9 cellular contexts compared by ENCODE assay signal in genomic region chr16:1871974-1872635, GRCh38. TPM values are rescaled to one million over a fixed set of nuclear protein-coding genes. Genes with fewer than 3 reads are reported as not detected.
DNase-seq lines count a peak whose midpoint lies in the region; ATAC-seq and TF ChIP-seq lines count a peak whose summit lies in the region.
"Had no signal": no experiment of that assay in that cellular context is flagged by ENCODE, and none has a peak within 500 bp of the region (broad histone marks: within the 10 kb centered on the region; RNA-seq: fewer than 3 reads in every experiment).

A gene with protein sequence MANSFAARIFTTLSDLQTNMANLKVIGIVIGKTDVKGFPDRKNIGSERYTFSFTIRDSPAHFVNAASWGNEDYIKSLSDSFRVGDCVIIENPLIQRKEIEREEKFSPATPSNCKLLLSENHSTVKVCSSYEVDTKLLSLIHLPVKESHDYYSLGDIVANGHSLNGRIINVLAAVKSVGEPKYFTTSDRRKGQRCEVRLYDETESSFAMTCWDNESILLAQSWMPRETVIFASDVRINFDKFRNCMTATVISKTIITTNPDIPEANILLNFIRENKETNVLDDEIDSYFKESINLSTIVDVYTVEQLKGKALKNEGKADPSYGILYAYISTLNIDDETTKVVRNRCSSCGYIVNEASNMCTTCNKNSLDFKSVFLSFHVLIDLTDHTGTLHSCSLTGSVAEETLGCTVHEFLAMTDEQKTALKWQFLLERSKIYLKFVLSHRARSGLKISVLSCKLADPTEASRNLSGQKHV (minus strand): TSS chr16:1872164. CDS start chr16:1868175, 3,989 bp downstream.

- H3K4me1 ChIP-seq in Karpas-422 (ENCODE audit: low read length), result no peaks in the 10 kb centered on the region

- peaks cover 35% of the 10 kb centered on the region for H3K27me3 Mint-ChIP-seq in WTC11 (ENCODE audit: low read depth)
- H3K27me3 Mint-ChIP-seq in dendritic cell treated with granulocyte-macrophage colony-stimulating factor and Interleukin-4, amounts not matched to agents 40 ng/mL and 50 ng/mL, for 4 days, result peaks cover 43% of the 10 kb centered on the region
- peaks cover 87% of the 10 kb centered on the region for H3K27me3 Mint-ChIP-seq in nephron progenitor cell (ENCODE audit: low read depth, poor library complexity)

- H3K9me3 ChIP-seq in Karpas-422 (ENCODE audit: low read length), result no peaks in the 10 kb centered on the region

- H3K36me3 Mint-ChIP-seq in WTC11 (no peaks in the 10 kb centered on the region), nephron progenitor cell (ENCODE audit: low read depth) (peaks cover 5% of the 10 kb centered on the region)
- H3K36me3 Mint-ChIP-seq in dendritic cell treated with granulocyte-macrophage colony-stimulating factor and Interleukin-4, amounts not matched to agents 40 ng/mL and 50 ng/mL, for 4 days (ENCODE audit: low read depth), result peaks cover 6% of the 10 kb centered on the region

- TF ChIP-seq CTCF in GM12875 (IDR thresholded peaks at IDR 0.05; ENCODE audit: borderline replicate concordance, insufficient read depth, low read depth, low read length) (no peak), WTC11 (IDR thresholded peaks at IDR 0.05) (no peak), nephron progenitor cell (IDR thresholded peaks at IDR 0.05) (no peak)

- CTCF ChIA-PET in WTC11 (lab: Charles Lee), result interaction anchor here (1.0 to 3.2 kb wide), 3 partner anchors 52 to 70 kb away, joined by 4 to 10 read pairs (median 5); no protein-coding TSS in a partner anchor

- H3K9me2 ChIP-seq in Karpas-422 (replicated peaks; ENCODE audit: insufficient read depth, low read length), result no peaks in the 10 kb centered on the region

- H3K9me3 Mint-ChIP-seq in WTC11, result no peaks in the 10 kb centered on the region
- H3K9me3 Mint-ChIP-seq in dendritic cell treated with granulocyte-macrophage colony-stimulating factor and Interleukin-4, amounts not matched to agents 40 ng/mL and 50 ng/mL, for 4 days, result no peaks in the 10 kb centered on the region
- peaks cover 7% of the 10 kb centered on the region for H3K9me3 Mint-ChIP-seq in nephron progenitor cell

- no peak within 1 kb of the TSS for H3K9ac ChIP-seq in Karpas-422 (ENCODE audit: low read length)

- H3K79me2 ChIP-seq in Karpas-422 (ENCODE audit: low read length), result no peaks in the 10 kb centered on the region

- no peak within 1 kb of the TSS for H3K4me2 ChIP-seq in Karpas-422 (ENCODE audit: low read depth, low read length, poor library complexity, severe bottlenecking)

- H3K27ac Mint-ChIP-seq in WTC11 (no peak within 1 kb of the TSS), nephron progenitor cell (no peak within 1 kb of the TSS)
- no peak within 1 kb of the TSS for H3K27ac Mint-ChIP-seq in dendritic cell treated with granulocyte-macrophage colony-stimulating factor and Interleukin-4, amounts not matched to agents 40 ng/mL and 50 ng/mL, for 4 days

- peak; percentile 99 for ATAC-seq in WTC11
- ATAC-seq in HG03095 (IDR thresholded peaks at IDR 0.05; ENCODE audit: unreplicated experiment), result no peak

- H3K4me3 Mint-ChIP-seq in WTC11 (peak within 1 kb of the TSS; percentile 85), nephron progenitor cell (peak within 1 kb of the TSS; percentile 73)
- H3K4me3 Mint-ChIP-seq in dendritic cell treated with granulocyte-macrophage colony-stimulating factor and Interleukin-4, amounts not matched to agents 40 ng/mL and 50 ng/mL, for 4 days, result peak within 1 kb of the TSS; percentile 72

- H3K4me3 ChIP-seq in GM12875 (ENCODE audit: low read depth, low read length) (peak within 1 kb of the TSS; percentile 44), Karpas-422 (ENCODE audit: low read length) (no peak within 1 kb of the TSS)

- no peaks in the 10 kb centered on the region for H3K27me3 ChIP-seq in Karpas-422 (ENCODE audit: low read length)

- peak; percentile 88 for DNase-seq in WTC11 (ENCODE audit: low spot score)
- DNase-seq in nephron progenitor cell, result peak; percentile 70
- no peak for DNase-seq in Karpas-422
- DNase-seq in GF-D8 (lab: John Stamatoyannopoulos, UW), result no peak
- DNase-seq in HuH-7 (ENCODE audit: low spot score), result no peak

- no peaks in the 10 kb centered on the region for H4K20me1 ChIP-seq in Karpas-422 (ENCODE audit: insufficient read depth, low read depth, low read length)

- H2AFZ ChIP-seq in Karpas-422 (ENCODE audit: low read length), result no peak within 1 kb of the TSS

- H3K27ac ChIP-seq in Karpas-422 (ENCODE audit: low read length), result no peak within 1 kb of the TSS

- intact Hi-C loops in dendritic cell treated with granulocyte-macrophage colony-stimulating factor and Interleukin-4, amounts not matched to agents 40 ng/mL and 50 ng/mL, for 4 days (cut with micrococcal nuclease), result no loop called here

- H3K36me3 ChIP-seq in Karpas-422 (ENCODE audit: insufficient read depth, low read length), result no peaks in the 10 kb centered on the region

- no peaks in the 10 kb centered on the region; the same call in 1 of the 2 replicates for H3K4me1 Mint-ChIP-seq in WTC11
- peaks cover 7% of the 10 kb centered on the region for H3K4me1 Mint-ChIP-seq in dendritic cell treated with granulocyte-macrophage colony-stimulating factor and Interleukin-4, amounts not matched to agents 40 ng/mL and 50 ng/mL, for 4 days (ENCODE audit: low read depth)
- peaks cover 18% of the 10 kb centered on the region for H3K4me1 Mint-ChIP-seq in nephron progenitor cell

- POLR2A ChIA-PET in WTC11 (lab: Charles Lee), result interaction anchor here (1.2 kb wide), 1 partner anchor 12 kb away, joined by 3 read pairs; no protein-coding TSS in a partner anchor

TF ChIP-seq in WTC11, 78 proteins besides CTCF, POLR2A, EP300 and RAD21 (continues in another document):
- TF ChIP-seq, protein P1, sequence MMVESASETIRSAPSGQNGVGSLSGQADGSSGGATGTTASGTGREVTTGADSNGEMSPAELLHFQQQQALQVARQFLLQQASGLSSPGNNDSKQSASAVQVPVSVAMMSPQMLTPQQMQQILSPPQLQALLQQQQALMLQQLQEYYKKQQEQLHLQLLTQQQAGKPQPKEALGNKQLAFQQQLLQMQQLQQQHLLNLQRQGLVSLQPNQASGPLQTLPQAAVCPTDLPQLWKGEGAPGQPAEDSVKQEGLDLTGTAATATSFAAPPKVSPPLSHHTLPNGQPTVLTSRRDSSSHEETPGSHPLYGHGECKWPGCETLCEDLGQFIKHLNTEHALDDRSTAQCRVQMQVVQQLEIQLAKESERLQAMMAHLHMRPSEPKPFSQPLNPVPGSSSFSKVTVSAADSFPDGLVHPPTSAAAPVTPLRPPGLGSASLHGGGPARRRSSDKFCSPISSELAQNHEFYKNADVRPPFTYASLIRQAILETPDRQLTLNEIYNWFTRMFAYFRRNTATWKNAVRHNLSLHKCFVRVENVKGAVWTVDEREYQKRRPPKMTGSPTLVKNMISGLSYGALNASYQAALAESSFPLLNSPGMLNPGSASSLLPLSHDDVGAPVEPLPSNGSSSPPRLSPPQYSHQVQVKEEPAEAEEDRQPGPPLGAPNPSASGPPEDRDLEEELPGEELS (CRISPR knock-in tag; IDR thresholded peaks at IDR 0.05), result peak; percentile 80
- 0 out of 2 replicates have a peak, but pooled peaks have one; percentile 58 for TF ChIP-seq NR3C1 (CRISPR knock-in tag; conservative IDR thresholded peaks at IDR 0.05; ENCODE audit: low read depth)
- TF ChIP-seq, protein P2, sequence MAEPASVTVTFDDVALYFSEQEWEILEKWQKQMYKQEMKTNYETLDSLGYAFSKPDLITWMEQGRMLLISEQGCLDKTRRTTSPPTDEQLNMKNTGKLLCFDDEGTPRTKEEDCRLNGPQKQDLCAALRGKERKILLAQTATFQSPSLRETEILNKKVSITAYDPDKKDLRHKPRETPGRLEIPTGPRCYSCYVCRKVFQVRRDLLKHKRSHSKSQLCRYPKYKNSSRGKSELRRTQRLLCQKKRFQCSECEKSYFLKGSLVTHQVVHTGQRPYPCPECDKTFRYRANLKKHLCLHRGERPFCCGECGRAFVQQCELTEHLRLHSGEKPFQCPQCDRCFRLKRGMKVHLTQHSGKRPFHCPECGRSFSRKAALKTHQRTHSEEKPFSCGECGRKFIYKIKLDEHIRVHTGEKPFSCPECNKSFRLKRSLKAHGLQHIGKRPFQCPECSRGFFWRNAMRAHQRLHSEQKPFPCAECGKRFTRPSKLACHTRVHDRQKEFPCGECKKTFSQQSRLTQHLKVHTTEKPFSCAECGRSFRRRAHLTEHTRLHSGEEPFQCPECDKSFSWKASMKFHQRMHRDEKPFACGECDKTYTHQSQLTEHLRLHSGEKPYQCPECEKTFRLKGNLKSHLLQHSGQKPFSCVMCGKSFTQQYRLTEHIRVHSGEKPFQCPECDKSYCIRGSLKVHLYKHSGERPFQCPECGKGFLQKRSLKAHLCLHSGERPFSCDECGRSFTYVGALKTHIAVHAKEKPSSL (CRISPR knock-in tag; conservative IDR thresholded peaks at IDR 0.05), result no peak
- TF ChIP-seq ZNF396 (CRISPR knock-in tag; IDR thresholded peaks at IDR 0.05; ENCODE audit: borderline replicate concordance), result no peak
- no peak for TF ChIP-seq IRF2 (CRISPR knock-in tag; IDR thresholded peaks at IDR 0.05; ENCODE audit: borderline replicate concordance, low read depth)
- TF ChIP-seq, protein P3, sequence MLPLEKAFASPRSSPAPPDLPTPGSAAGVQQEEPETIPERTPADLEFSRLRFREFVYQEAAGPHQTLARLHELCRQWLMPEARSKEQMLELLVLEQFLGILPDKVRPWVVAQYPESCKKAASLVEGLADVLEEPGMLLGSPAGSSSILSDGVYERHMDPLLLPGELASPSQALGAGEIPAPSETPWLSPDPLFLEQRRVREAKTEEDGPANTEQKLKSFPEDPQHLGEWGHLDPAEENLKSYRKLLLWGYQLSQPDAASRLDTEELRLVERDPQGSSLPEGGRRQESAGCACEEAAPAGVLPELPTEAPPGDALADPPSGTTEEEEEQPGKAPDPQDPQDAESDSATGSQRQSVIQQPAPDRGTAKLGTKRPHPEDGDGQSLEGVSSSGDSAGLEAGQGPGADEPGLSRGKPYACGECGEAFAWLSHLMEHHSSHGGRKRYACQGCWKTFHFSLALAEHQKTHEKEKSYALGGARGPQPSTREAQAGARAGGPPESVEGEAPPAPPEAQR (CRISPR knock-in tag; IDR thresholded peaks at IDR 0.05), result no peak
- no peak for TF ChIP-seq ELF4 (CRISPR knock-in tag; IDR thresholded peaks at IDR 0.05; ENCODE audit: low read depth)
- TF ChIP-seq MXD4 (CRISPR knock-in tag; IDR thresholded peaks at IDR 0.05; ENCODE audit: borderline replicate concordance), result no peak
- no peak for TF ChIP-seq JAZF1 (CRISPR knock-in tag; IDR thresholded peaks at IDR 0.05)
- TF ChIP-seq ZNF232 (CRISPR knock-in tag; IDR thresholded peaks at IDR 0.05), result peak; percentile 61; the same call in 1 of the 2 replicates

RNA-seq across cellular contexts. Expression of the gene that starts here (rescaled TPM):
- 1.4 to 3.9 TPM (median 3.3 TPM) in 3 replicates for total RNA-seq in WTC11 (2021)
- not detected in 2 replicates for total RNA-seq in Karpas-422 (2014; rRNA removed; shearing (Covaris generic); ENCODE audit: low replicate concordance)
- total RNA-seq: fibroblast of lung had no signal

Comparison
In these comparisons a context has a peak if more than half of its experiments do, and no peak if none do; other contexts are left out.
1. DNase-seq: peak in WTC11 (single experiment) and nephron progenitor cell (single experiment); none in Karpas-422 (single experiment), GF-D8 (single experiment) and HuH-7 (single experiment).
2. Peak in every context shown above with its lines, with median percentiles within 50 percentile points of each other: H3K4me3 Mint-ChIP-seq.